8 cellular contexts compared by ENCODE assay signal in genomic region chr18:8478166-8478967, GRCh38.
A peak's percentile ranks its signal among the peaks of the same experiment; 100 is the strongest.
DNase-seq lines count a peak whose midpoint lies in the region; ATAC-seq and TF ChIP-seq lines count a peak whose summit lies in the region.

No MANE protein-coding gene starts in this region.

- TF ChIP-seq CTCF in fibroblast of pulmonary artery (IDR thresholded peaks at IDR 0.05; ENCODE audit: low read length, missing control alignments) = peak; percentile 94
- TF ChIP-seq CTCF in osteoblast (IDR thresholded peaks at IDR 0.05; ENCODE audit: extremely low read depth, low read depth, low read length) = peak; percentile 84

- no peak overlapping the region for H3K4me2 ChIP-seq in osteoblast (ENCODE audit: insufficient read depth, low read length)

- peak; percentile 79 for ATAC-seq in HG02943 (IDR thresholded peaks at IDR 0.05; ENCODE audit: low read depth, unreplicated experiment)

- no peaks in the 10 kb centered on the region for H3K4me1 ChIP-seq in osteoblast (ENCODE audit: insufficient read depth, low read length)

- no peaks in the 10 kb centered on the region for H4K20me1 ChIP-seq in osteoblast (ENCODE audit: insufficient read depth, low read length)

- peak; percentile 26 for DNase-seq in activated gamma-delta T cell treated with Interleukin-2 at 50 U/mL for 16 hours
- no peak for DNase-seq in activated gamma-delta T cell (lab: John Stamatoyannopoulos, UW)
- peak; percentile 36 for DNase-seq in NCI-H774 (lab: John Stamatoyannopoulos, UW)
- DNase-seq in activated T-cell treated with anti-CD3 and anti-CD28 coated beads for 24 hours (ENCODE audit: low read depth) = peak; percentile 26
- DNase-seq in fibroblast of pulmonary artery (ENCODE audit: low read depth) = peak; percentile 62
- DNase-seq in osteoblast (ENCODE audit: insufficient read length, low spot score, missing footprints) = peak; percentile 85
- DNase-seq in ureter (ENCODE audit: low spot score) = peak; percentile 59

- H3K27ac ChIP-seq in osteoblast (ENCODE audit: low read depth, low read length) = no peak overlapping the region

- H3K4me3 ChIP-seq in fibroblast of pulmonary artery (replicated peaks; ENCODE audit: low read depth, low read length) (no peak overlapping the region), osteoblast (ENCODE audit: insufficient read depth, low read length) (no peak overlapping the region)

- H2AFZ ChIP-seq in osteoblast (ENCODE audit: low read length) = no peak overlapping the region

- peaks cover 33% of the 10 kb centered on the region for H3K27me3 ChIP-seq in osteoblast (ENCODE audit: insufficient read depth, low read length)

- H3K36me3 ChIP-seq in osteoblast (ENCODE audit: insufficient read depth, low read length) = no peaks in the 10 kb centered on the region

- H3K9me3 ChIP-seq in osteoblast (ENCODE audit: low read depth, low read length) = no peaks in the 10 kb centered on the region

- no peaks in the 10 kb centered on the region for H3K79me2 ChIP-seq in osteoblast (ENCODE audit: insufficient read depth, low read length)
